ENCODE assay signal across 8 cellular contexts in genomic region chr19:51441410-51442390, GRCh38. TPM values are rescaled to one million over a fixed set of nuclear protein-coding genes. Genes with fewer than 3 reads are reported as not detected.
DNase-seq lines count a peak whose midpoint lies in the region; ATAC-seq and TF ChIP-seq lines count a peak whose summit lies in the region.

No MANE protein-coding gene starts in this region.

- H3K9me3 Mint-ChIP-seq in natural killer cell = no peaks in the 10 kb centered on the region

- no peaks in the 10 kb centered on the region for H3K36me3 Mint-ChIP-seq in natural killer cell

- no peaks in the 10 kb centered on the region for H3K79me2 ChIP-seq in Loucy (ENCODE audit: insufficient read depth, low read length)
- H3K79me2 ChIP-seq in smooth muscle cell (ENCODE audit: low read depth) = no peaks in the 10 kb centered on the region

- peak overlapping the region; percentile 10; the same call in 1 of the 2 replicates for H3K9ac ChIP-seq in ES-I3 (ENCODE audit: low read depth, low read length)
- H3K9ac ChIP-seq in Loucy (ENCODE audit: low read depth, low read length, poor library complexity, severe bottlenecking) = peak overlapping the region; percentile 69
- no peak overlapping the region for H3K9ac ChIP-seq in smooth muscle cell (ENCODE audit: low read depth)

- H3K36me3 ChIP-seq in ES-I3 (ENCODE audit: insufficient read depth, low read length) = no peaks in the 10 kb centered on the region
- H3K36me3 ChIP-seq in Loucy (ENCODE audit: insufficient read depth, low read length) = no peaks in the 10 kb centered on the region
- H3K36me3 ChIP-seq in smooth muscle cell (ENCODE audit: low read depth) = no peaks in the 10 kb centered on the region

- peak overlapping the region; percentile 90 for H3K4me3 Mint-ChIP-seq in natural killer cell

- H3K27ac ChIP-seq in smooth muscle cell (ENCODE audit: low read depth) = no peak overlapping the region

- peak overlapping the region; percentile 84 for H3K4me2 ChIP-seq in Loucy (ENCODE audit: low read depth, low read length, poor library complexity, severe bottlenecking)
- no peak overlapping the region for H3K4me2 ChIP-seq in smooth muscle cell

- H3K27me3 ChIP-seq in Loucy (ENCODE audit: insufficient read depth, low read length, poor library complexity, severe bottlenecking) = no peaks in the 10 kb centered on the region
- no peaks in the 10 kb centered on the region for H3K27me3 ChIP-seq in smooth muscle cell (ENCODE audit: low read depth)

- H3K4me1 ChIP-seq in ES-I3 (ENCODE audit: insufficient read depth, low read length) = no peaks in the 10 kb centered on the region
- peaks cover 17% of the 10 kb centered on the region for H3K4me1 ChIP-seq in Loucy (ENCODE audit: insufficient read depth, low read length, poor library complexity, severe bottlenecking)
- H3K4me1 ChIP-seq in smooth muscle cell (ENCODE audit: low read depth) = no peaks in the 10 kb centered on the region

- H3K4me1 Mint-ChIP-seq in natural killer cell = peaks cover 41 to 45% of the 10 kb centered on the region in 2 donors

- TF ChIP-seq CTCF in Loucy (conservative IDR thresholded peaks at IDR 0.05; ENCODE audit: low read length) (no peak), natural killer cell (IDR thresholded peaks at IDR 0.05) (no peak), smooth muscle cell (IDR thresholded peaks at IDR 0.05; ENCODE audit: borderline replicate concordance, insufficient read depth, poor library complexity, severe bottlenecking) (no peak)

- H3K9me3 ChIP-seq in ES-I3 (ENCODE audit: control insufficient read depth, insufficient read depth, low read length) (no peaks in the 10 kb centered on the region), Loucy (ENCODE audit: insufficient read depth, low read depth, low read length) (no peaks in the 10 kb centered on the region), smooth muscle cell (replicated peaks; ENCODE audit: low read depth) (no peaks in the 10 kb centered on the region)

- no peaks in the 10 kb centered on the region for H3K9me2 ChIP-seq in Loucy (replicated peaks; ENCODE audit: low read depth, low read length)

- 79% methylated on average over 31 of the region's 31 CpGs for WGBS in smooth muscle cell (ENCODE audit: low lambda C conversion rate)

- H3K27ac Mint-ChIP-seq in natural killer cell = peak overlapping the region; percentile 91 to 92

- peak overlapping the region; percentile 64 for H3K4me3 ChIP-seq in Loucy (ENCODE audit: low read length, poor library complexity, severe bottlenecking)
- H3K4me3 ChIP-seq in smooth muscle cell = no peak overlapping the region

- ATAC-seq in GM21717 (IDR thresholded peaks at IDR 0.05; ENCODE audit: unreplicated experiment) = peak; percentile 75
- ATAC-seq in natural killer cell = peak; percentile 81 to 92 (median 81)

- peaks cover 8 to 16% of the 10 kb centered on the region in 2 donors for H3K27me3 Mint-ChIP-seq in natural killer cell (ENCODE audit: low read depth in 2 of 2)

- H3F3A ChIP-seq in Loucy (ENCODE audit: low read depth) (no peaks in the 10 kb centered on the region), smooth muscle cell (ENCODE audit: low read depth) (no peaks in the 10 kb centered on the region)

- H4K20me1 ChIP-seq in Loucy (ENCODE audit: insufficient read depth, low read length, poor library complexity, severe bottlenecking) (no peaks in the 10 kb centered on the region), smooth muscle cell (ENCODE audit: low read depth) (no peaks in the 10 kb centered on the region)

- H2AFZ ChIP-seq in Loucy (ENCODE audit: low read length) = peak overlapping the region; percentile 71
- no peak overlapping the region for H2AFZ ChIP-seq in smooth muscle cell (ENCODE audit: low read depth)

- intact Hi-C loops in natural killer cell (cut with micrococcal nuclease) = loop anchor here (1.0 kb wide), 2 partner anchors 68 to 102 kb away; no protein-coding TSS in a partner anchor

- DNase-seq in activated T-cell treated with anti-CD3 and anti-CD28 coated beads for 1 hour (ENCODE audit: low read depth) = peak; percentile 64
- DNase-seq in natural killer cell = peak; percentile 72
- DNase-seq in DMS79 (lab: John Stamatoyannopoulos, UW) = no peak
- no peak for DNase-seq in smooth muscle cell (lab: John Stamatoyannopoulos, UW; ENCODE audit: unreplicated experiment)
- no peak for DNase-seq in NOMO-1 (lab: John Stamatoyannopoulos, UW; ENCODE audit: unreplicated experiment in 2 of 2)

RNA-seq across cellular contexts. Expression of gene SIGLEC8, which starts 16.6 kb away (rescaled TPM):
- total RNA-seq in natural killer cell = not detected
- total RNA-seq in smooth muscle cell = not detected in 2 replicates
- polyA plus RNA-seq in smooth muscle cell = not detected in 2 replicates

RNA-seq across cellular contexts. Expression of gene SIGLEC10, which starts 24.3 kb away (rescaled TPM):
- total RNA-seq in natural killer cell (10 to 100 TPM in 1 of 3 donors, 1 to 10 TPM in 2; 1.7 to 28.9 (median 6.6) TPM), smooth muscle cell (not detected in 2 replicates)
- polyA plus RNA-seq in smooth muscle cell = 0.40 TPM in 1 of 2 replicates, not detected in the other

RNA-seq across cellular contexts. Expression of gene CEACAM18, which starts 36.6 kb away (rescaled TPM):
- total RNA-seq in natural killer cell = not detected
- not detected in 2 replicates for total RNA-seq in smooth muscle cell
- polyA plus RNA-seq in smooth muscle cell = not detected in 2 replicates

RNA-seq across cellular contexts. Expression of gene C19orf84, which starts 51.3 kb away (rescaled TPM):
- total RNA-seq in natural killer cell (1 to 10 TPM; 1.4 to 3.6 (median 1.7) TPM), smooth muscle cell (not detected in 2 replicates)
- polyA plus RNA-seq in smooth muscle cell = 0.71 TPM in 1 of 2 replicates, not detected in the other

RNA-seq across cellular contexts. Expression of gene LIM2, which starts 53.9 kb away (rescaled TPM):
- total RNA-seq in natural killer cell (10 to 100 TPM in 1 of 3 donors, 1 to 10 TPM in 2; 5.9 to 10.3 (median 8.5) TPM), smooth muscle cell (not detected in 2 replicates)
- polyA plus RNA-seq in smooth muscle cell = not detected in 2 replicates

Comparison
In these comparisons a context has a peak if more than half of its experiments do, and no peak if none do; other contexts are left out.
1. DNase-seq: peak in activated T-cell treated with anti-CD3 and anti-CD28 coated beads for 1 hour (single experiment) and natural killer cell (single experiment); none in DMS79 (single experiment), smooth muscle cell (single experiment) and NOMO-1 (0 of 2).